25 cellular contexts compared by ENCODE assay signal in genomic region chr5:132680780-132681475, GRCh38. TPM values are rescaled to one million over a fixed set of nuclear protein-coding genes. Genes with fewer than 3 reads are reported as not detected.
"Had no signal": no experiment of that assay in that cellular context is flagged by ENCODE, and none has a peak within 500 bp of the region (broad histone marks: within the 10 kb centered on the region; RNA-seq: fewer than 3 reads in every experiment).

No MANE protein-coding gene starts in this region.

- H3K27me3 ChIP-seq: colonic mucosa, dorsolateral prefrontal cortex, esophagus squamous epithelium, gastrocnemius medialis, tibial artery had no signal

- H3K9me3 ChIP-seq: colonic mucosa, esophagus squamous epithelium, gastrocnemius medialis, tibial artery had no signal

- H3K27ac ChIP-seq: colonic mucosa, dorsolateral prefrontal cortex, esophagus squamous epithelium, gastrocnemius medialis, tibial artery had no signal

- ATAC-seq: activated T-cell treated with anti-CD3 and anti-CD28 coated beads, Interleukin-2, amount 50 U/mL, for 4 hours; effector memory CD8-positive, alpha-beta T cell; gastrocnemius medialis; left ventricle myocardium superior; stimulated activated naive CD8-positive, alpha-beta T cell treated with anti-CD3 and anti-CD28 coated beads, Interleukin-15, Interleukin-2, amounts not matched to agents 100 U/mL and 50 U/mL, for 24 hours; T-helper 17 cell had no signal

- H3K4me3 Mint-ChIP-seq: activated CD4-positive, alpha-beta T cell treated with anti-CD3 and anti-CD28 coated beads, Interleukin-2, amount 10 ng/mL, durations not matched to agents 24 days and 14 days; activated naive CD8-positive, alpha-beta T cell treated with anti-CD3 and anti-CD28 coated beads, Interleukin-2, amount 10 ng/mL, durations not matched to agents 7 days and 5 days; activated T-cell treated with anti-CD3 and anti-CD28 coated beads, Interleukin-2, amount 50 U/mL, for 4 hours; effector memory CD8-positive, alpha-beta T cell; T-helper 17 cell had no signal

- H3K4me1 ChIP-seq: colonic mucosa, gastrocnemius medialis had no signal

- H3K9me3 Mint-ChIP-seq: activated CD4-positive, alpha-beta T cell treated with anti-CD3 and anti-CD28 coated beads, Interleukin-2, amount 10 ng/mL, durations not matched to agents 24 days and 14 days; activated naive CD8-positive, alpha-beta T cell treated with anti-CD3 and anti-CD28 coated beads, Interleukin-2, amount 10 ng/mL, durations not matched to agents 7 days and 5 days; activated T-cell treated with anti-CD3 and anti-CD28 coated beads, Interleukin-2, amount 50 U/mL, for 4 hours; effector memory CD8-positive, alpha-beta T cell had no signal

- H3K27me3 Mint-ChIP-seq: activated CD4-positive, alpha-beta T cell treated with anti-CD3 and anti-CD28 coated beads, Interleukin-2, amount 10 ng/mL, durations not matched to agents 24 days and 14 days; activated naive CD8-positive, alpha-beta T cell treated with anti-CD3 and anti-CD28 coated beads, Interleukin-2, amount 10 ng/mL, durations not matched to agents 7 days and 5 days; effector memory CD8-positive, alpha-beta T cell had no signal

- H3K27ac Mint-ChIP-seq: activated CD4-positive, alpha-beta T cell treated with anti-CD3 and anti-CD28 coated beads, Interleukin-2, amount 10 ng/mL, durations not matched to agents 24 days and 14 days; activated naive CD8-positive, alpha-beta T cell treated with anti-CD3 and anti-CD28 coated beads, Interleukin-2, amount 10 ng/mL, durations not matched to agents 7 days and 5 days; effector memory CD8-positive, alpha-beta T cell; T-helper 17 cell had no signal

- H3K4me3 ChIP-seq: colonic mucosa, dorsolateral prefrontal cortex, esophagus squamous epithelium, gastrocnemius medialis, tibial artery had no signal

- DNase-seq: activated CD8-positive, alpha-beta memory T cell treated with anti-CD3 and anti-CD28 coated beads, Interleukin-2, amount 50 U/mL, for 48 hours; activated naive CD4-positive, alpha-beta T cell treated with Interleukin-2 at 50 U/mL for 16 hours; activated naive CD8-positive, alpha-beta T cell treated with anti-CD3 and anti-CD28 coated beads, Interleukin-2, amount 10 ng/mL, durations not matched to agents 7 days and 5 days; activated T-cell treated with anti-CD3 and anti-CD28 coated beads, Interleukin-2, amount 50 U/mL, for 4 hours; amygdala; colonic mucosa; dorsolateral prefrontal cortex; effector memory CD8-positive, alpha-beta T cell; esophagus squamous epithelium; gastrocnemius medialis; head of caudate nucleus; left ventricle myocardium superior; occipital lobe; retina; stimulated activated CD4-positive, alpha-beta T cell treated with anti-CD3 and anti-CD28 coated beads, Interleukin-4, amount 100 ng/mL, for 1 hour; stimulated activated naive CD8-positive, alpha-beta T cell treated with anti-CD3 and anti-CD28 coated beads, Interleukin-15, Interleukin-2, amounts not matched to agents 100 U/mL and 50 U/mL, for 24 hours; SW 1271; T-helper 17 cell had no signal

- H3K36me3 ChIP-seq: colonic mucosa, esophagus squamous epithelium, gastrocnemius medialis, tibial artery had no signal

RNA-seq across cellular contexts. Expression of gene IL4, which starts 7.1 kb away (rescaled TPM):
- total RNA-seq: bronchial epithelial cell, colonic mucosa, dorsolateral prefrontal cortex, esophagus squamous epithelium, gastrocnemius medialis, left ventricle myocardium superior, mononuclear cell, occipital lobe, subcutaneous adipose tissue, T-helper 17 cell, urinary bladder had no signal
- polyA plus RNA-seq: neural cell, urinary bladder had no signal

RNA-seq across cellular contexts. Expression of gene IL13, which starts 23.0 kb away (rescaled TPM):
- total RNA-seq: bronchial epithelial cell, colonic mucosa, esophagus squamous epithelium, gastrocnemius medialis, left ventricle myocardium superior, occipital lobe, urinary bladder had no signal
- polyA plus RNA-seq: urinary bladder had no signal
